Comparison of ENCODE assay signal across 25 cellular contexts in the genomic region with DNA sequence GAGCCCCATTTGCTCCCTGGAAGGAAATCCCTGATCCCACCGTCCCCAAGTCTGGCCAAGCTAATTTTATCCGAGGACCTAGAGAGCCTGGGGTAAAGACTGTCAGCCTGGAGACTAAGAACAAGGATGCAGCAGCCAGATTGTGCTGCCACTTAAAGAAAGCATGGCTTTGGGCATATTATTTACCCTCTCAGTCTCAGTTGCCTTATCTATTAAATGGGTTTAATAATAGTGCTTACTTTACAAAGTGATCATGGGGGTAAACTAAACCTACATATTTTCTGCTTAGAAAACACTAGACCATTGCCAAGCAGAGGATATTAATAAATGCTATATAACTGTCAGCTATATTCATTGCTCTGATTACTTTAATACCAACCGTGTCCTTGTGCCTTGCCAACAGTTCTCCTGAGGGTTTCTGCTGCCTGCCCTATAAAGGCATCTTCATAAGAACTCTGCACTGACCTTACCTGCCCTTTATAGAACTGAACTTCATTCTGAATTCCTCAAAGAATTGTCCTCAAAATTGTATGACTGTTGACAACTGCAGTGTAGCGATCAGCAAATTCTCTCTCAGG. TPM values are rescaled to one million over a fixed set of nuclear protein-coding genes. Genes with fewer than 3 reads are reported as not detected.
DNase-seq lines count a peak whose midpoint lies in the region; ATAC-seq lines count a peak whose summit lies in the region.
"Had no signal": no experiment of that assay in that cellular context is flagged by ENCODE, and none has a peak within 500 bp of the region (broad histone marks: within the 10 kb centered on the region; RNA-seq: fewer than 3 reads in every experiment).

No MANE protein-coding gene starts in this region.

- peak overlapping the region; percentile 63 for H3K4me3 Mint-ChIP-seq in activated T-helper 17 cell treated with anti-CD3 and anti-CD28 coated beads, Interleukin-2, amount 50 U/mL, for 72 hours
- H3K4me3 Mint-ChIP-seq in T-helper 17 cell = no peak overlapping the region
- H3K4me3 Mint-ChIP-seq: CD4-positive, alpha-beta T cell; nephron; WTC11 had no signal

- H3K79me2 ChIP-seq in ACC112 (ENCODE audit: control insufficient read depth, insufficient read depth, low read length, unreplicated experiment) = no peaks in the 10 kb centered on the region

- H3K36me3 ChIP-seq in ACC112 (ENCODE audit: insufficient read depth, low read length) (no peaks in the 10 kb centered on the region), muscle layer of colon (ENCODE audit: insufficient read depth, low read length) (no peaks in the 10 kb centered on the region)
- peaks cover 0 to 26% (median 3%) of the 10 kb centered on the region in 11 experiments; a peak in 14 of 22 replicates for H3K36me3 ChIP-seq in BLaER1 treated with 17β-estradiol and CSF1 and Interleukin-3, amounts not matched to agents 10 nM and 100 nM
- H3K36me3 ChIP-seq: pancreas, Peyer's patch, spleen, vagina had no signal

- H3K27ac Mint-ChIP-seq in activated T-helper 17 cell treated with anti-CD3 and anti-CD28 coated beads, Interleukin-2, amount 50 U/mL, for 72 hours = peak overlapping the region; percentile 89
- H3K27ac Mint-ChIP-seq in T-helper 17 cell = no peak overlapping the region
- H3K27ac Mint-ChIP-seq: CD4-positive, alpha-beta T cell; WTC11 had no signal

- H3K4me2 ChIP-seq in BLaER1 treated with 17β-estradiol and CSF1 and Interleukin-3, amounts not matched to agents 10 nM and 100 nM = peak overlapping the region; percentile 19 to 85 (median 39); a peak in 20 of 22 replicates

- H3K9me3 Mint-ChIP-seq in activated T-helper 17 cell treated with anti-CD3 and anti-CD28 coated beads, Interleukin-2, amount 50 U/mL, for 72 hours = no peaks in the 10 kb centered on the region
- H3K9me3 Mint-ChIP-seq: CD4-positive, alpha-beta T cell; nephron; WTC11 had no signal

- no peak overlapping the region for H3K9ac ChIP-seq in BLaER1 treated with 17β-estradiol and CSF1 and Interleukin-3, amounts not matched to agents 10 nM and 100 nM
- H3K9ac ChIP-seq in muscle layer of colon (ENCODE audit: low read length) = no peak overlapping the region

- no peaks in the 10 kb centered on the region for H3K36me3 Mint-ChIP-seq in activated T-helper 17 cell treated with anti-CD3 and anti-CD28 coated beads, Interleukin-2, amount 50 U/mL, for 72 hours (ENCODE audit: low read depth)
- H3K36me3 Mint-ChIP-seq in T-helper 17 cell (ENCODE audit: low read depth) = no peaks in the 10 kb centered on the region
- H3K36me3 Mint-ChIP-seq: WTC11 had no signal

- no peak for DNase-seq in mucosa of gallbladder (ENCODE audit: low spot score)
- DNase-seq in T-helper 17 cell = no peak
- DNase-seq in NCI-H524 treated with DMSO at 0.1 percent for 48 hours (lab: John Stamatoyannopoulos, UW) = no peak
- DNase-seq: activated CD4-positive, alpha-beta T cell treated with anti-CD3 and anti-CD28 coated beads, Interleukin-2, amount 50 U/mL, for 4 hours; amygdala; CD4-positive, alpha-beta T cell; effector CD4-positive, alpha-beta T cell; glutamatergic neuron; islet precursor cell; NCI-H1105 treated with DMSO at 0.1 percent for 48 hours; NCI-H1930; NCI-H524; pancreas; Peyer's patch; SIG-M5; spleen; testis had no signal

- ATAC-seq in activated T-helper 17 cell treated with anti-CD3 and anti-CD28 coated beads, Interleukin-2, amount 50 U/mL, for 72 hours (replicated peaks) = no peak
- no peak for ATAC-seq in T-helper 17 cell
- ATAC-seq in GM21723 (IDR thresholded peaks at IDR 0.05; ENCODE audit: unreplicated experiment) = no peak
- ATAC-seq: WTC11 had no signal

- no peak overlapping the region for H3K4me3 ChIP-seq in ACC112 (ENCODE audit: low read depth, low read length)
- no peak overlapping the region for H3K4me3 ChIP-seq in BLaER1 treated with 17β-estradiol and CSF1 and Interleukin-3, amounts not matched to agents 10 nM and 100 nM
- H3K4me3 ChIP-seq in muscle layer of colon (ENCODE audit: low read depth in 1 of 2, low read length in 2 of 2) = no peak overlapping the region
- H3K4me3 ChIP-seq: pancreas, Peyer's patch, spleen, testis, vagina had no signal

- H3K4me1 ChIP-seq in ACC112 (ENCODE audit: control insufficient read depth, insufficient read depth, low read length, unreplicated experiment) (peaks cover 55% of the 10 kb centered on the region), muscle layer of colon (ENCODE audit: insufficient read depth, low read length) (peaks cover 40% of the 10 kb centered on the region)
- H3K4me1 ChIP-seq in BLaER1 treated with 17β-estradiol and CSF1 and Interleukin-3, amounts not matched to agents 10 nM and 100 nM = peaks cover 33 to 69% (median 51%) of the 10 kb centered on the region in 10 experiments
- H3K4me1 ChIP-seq: pancreas, Peyer's patch, testis had no signal

- no peaks in the 10 kb centered on the region for H4K20me1 ChIP-seq in BLaER1 treated with 17β-estradiol and CSF1 and Interleukin-3, amounts not matched to agents 10 nM and 100 nM

- H3K4me1 Mint-ChIP-seq in activated T-helper 17 cell treated with anti-CD3 and anti-CD28 coated beads, Interleukin-2, amount 50 U/mL, for 72 hours = peaks cover 20% of the 10 kb centered on the region
- peaks cover 2% of the 10 kb centered on the region for H3K4me1 Mint-ChIP-seq in T-helper 17 cell
- H3K4me1 Mint-ChIP-seq: WTC11 had no signal

- no peaks in the 10 kb centered on the region for H3K27me3 Mint-ChIP-seq in activated T-helper 17 cell treated with anti-CD3 and anti-CD28 coated beads, Interleukin-2, amount 50 U/mL, for 72 hours
- no peaks in the 10 kb centered on the region for H3K27me3 Mint-ChIP-seq in T-helper 17 cell
- H3K27me3 Mint-ChIP-seq: CD4-positive, alpha-beta T cell had no signal

- H2AFZ ChIP-seq in ACC112 (ENCODE audit: low read length, unreplicated experiment) = no peak overlapping the region

- peaks cover 0 to 20% (median 8%) of the 10 kb centered on the region in 11 experiments; a peak in 18 of 22 replicates for H3K9me3 ChIP-seq in BLaER1 treated with 17β-estradiol and CSF1 and Interleukin-3, amounts not matched to agents 10 nM and 100 nM (replicated peaks in 1 of 11)
- H3K9me3 ChIP-seq in muscle layer of colon (ENCODE audit: low read length) = no peaks in the 10 kb centered on the region
- no peaks in the 10 kb centered on the region for H3K9me3 ChIP-seq in T-helper 17 cell (ENCODE audit: control insufficient read depth, low read length, poor library complexity, severe bottlenecking)
- H3K9me3 ChIP-seq: pancreas, Peyer's patch, spleen, testis, vagina had no signal

- no peaks in the 10 kb centered on the region for H3K27me3 ChIP-seq in ACC112 (ENCODE audit: insufficient read depth, low read length)
- H3K27me3 ChIP-seq in BLaER1 treated with 17β-estradiol and CSF1 and Interleukin-3, amounts not matched to agents 10 nM and 100 nM = no peaks in the 10 kb centered on the region
- H3K27me3 ChIP-seq in muscle layer of colon (ENCODE audit: control insufficient read depth in 1 of 2, insufficient read depth in 2 of 2, low read length in 2 of 2) = no peaks in the 10 kb centered on the region
- H3K27me3 ChIP-seq: pancreas, Peyer's patch, spleen, testis, vagina had no signal

- H3K27ac ChIP-seq in ACC112 (ENCODE audit: low read depth, low read length) (peak overlapping the region; percentile 81), muscle layer of colon (ENCODE audit: low read depth, low read length) (peak overlapping the region; percentile 62)
- no peak overlapping the region for H3K27ac ChIP-seq in BLaER1 treated with 17β-estradiol and CSF1 and Interleukin-3, amounts not matched to agents 10 nM and 100 nM
- H3K27ac ChIP-seq: pancreas, Peyer's patch, spleen, testis, vagina had no signal

RNA-seq across cellular contexts. Expression of gene TNFAIP3, which starts 16.8 kb away (rescaled TPM):
- 100 to 1,000 TPM; 254 to 663 TPM for total RNA-seq in activated T-helper 17 cell treated with anti-CD3 and anti-CD28 coated beads, Interleukin-2, amount 50 U/mL, for 72 hours
- total RNA-seq in mucosa of gallbladder (33.8 TPM), T-helper 17 cell (1,000 to 10,000 TPM; 4,032 to 4,607 TPM)

Comparison
In these comparisons a context has a peak if more than half of its experiments do, and no peak if none do; other contexts are left out.
1. H3K27ac ChIP-seq: peak in ACC112 (single experiment) and muscle layer of colon (single experiment); none in BLaER1 treated with 17β-estradiol and CSF1 and Interleukin-3, amounts not matched to agents 10 nM and 100 nM (0 of 11).